In the genomic region with DNA sequence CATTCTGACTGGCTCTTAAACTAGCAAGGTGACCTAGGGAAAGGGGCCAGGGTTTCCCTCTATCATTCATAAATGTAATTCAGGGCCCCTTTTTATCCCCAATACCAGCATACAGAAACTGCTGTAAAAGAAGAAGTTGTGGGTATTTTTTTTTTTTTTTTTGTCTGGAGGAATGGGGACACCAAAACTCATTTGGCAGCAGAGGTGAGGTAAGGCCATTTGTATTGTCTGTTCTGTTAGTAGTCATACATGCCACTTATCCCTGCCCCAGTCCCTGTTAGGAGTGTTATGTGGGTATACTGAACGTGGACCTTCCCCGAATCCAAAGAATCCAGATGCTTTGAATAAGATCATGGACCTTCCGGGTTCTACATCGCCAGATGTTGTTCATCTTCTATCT, we compare ENCODE assay signal across 8 cellular contexts. TPM values are rescaled to one million over a fixed set of nuclear protein-coding genes. Genes with fewer than 3 reads are reported as not detected.
DNase-seq lines count a peak whose midpoint lies in the region; ATAC-seq, FAIRE-seq and TF ChIP-seq lines count a peak whose summit lies in the region.

No MANE protein-coding gene starts in this region.

- H3K4me2 ChIP-seq in HCT116 (ENCODE audit: low read length) (peak overlapping the region; percentile 85), skeletal muscle satellite cell (ENCODE audit: low read length) (peak overlapping the region; percentile 93)

- POLR2A ChIA-PET in HCT116 (lab: Charles Lee) = no interaction called here

- H3K9me2 ChIP-seq in HCT116 (ENCODE audit: insufficient read depth) = no peaks in the 10 kb centered on the region

- no peak overlapping the region for H2AFZ ChIP-seq in HCT116 (ENCODE audit: low read depth, low read length, poor library complexity, severe bottlenecking)

- H3K27ac ChIP-seq in HCT116 (ENCODE audit: low read depth, low read length) = no peak overlapping the region

- FAIRE-seq in HTR-8/SVneo (lab: Jason Lieb, UNC) = no peak

- H3K36me3 ChIP-seq in HCT116 (ENCODE audit: control insufficient read depth in 1 of 2, insufficient read depth in 2 of 2, low read length in 2 of 2) (peaks cover 2 to 13% of the 10 kb centered on the region in 2 experiments; a peak in 2 of 4 replicates), skeletal muscle satellite cell (ENCODE audit: insufficient read depth, low read length) (peaks cover 10% of the 10 kb centered on the region)

- CTCF ChIA-PET in HCT116 (lab: Charles Lee) = no interaction called here

- no TSS peak for BruUV-seq in HCT116 (replicated peaks; lab: Mats Ljungman, UMichigan)

- H3K9me3 ChIP-seq in HCT116 (ENCODE audit: control insufficient read depth in 1 of 2, insufficient read depth in 1 of 2, low read depth in 1 of 2, low read length in 2 of 2) (no peaks in the 10 kb centered on the region), skeletal muscle satellite cell (replicated peaks; ENCODE audit: low read length) (no peaks in the 10 kb centered on the region)

- no peak for TF ChIP-seq RAD21 in HCT116 (IDR thresholded peaks at IDR 0.05; ENCODE audit: low read depth)

- DNase-seq in HCT116 (ENCODE audit: low read depth, low spot score) = no peak
- peak; percentile 32 for DNase-seq in SIG-M5 (lab: John Stamatoyannopoulos, UW)
- no peak for DNase-seq in fibroblast of mammary gland (ENCODE audit: low read depth)
- DNase-seq in HTR-8/SVneo (ENCODE audit: insufficient read length, low spot score) = no peak

- H3K4me3 ChIP-seq in HCT116 (replicated peaks in 1 of 2; ENCODE audit: low read depth in 1 of 2, low read length in 2 of 2) (peak overlapping the region; percentile 94 to 98), fibroblast of mammary gland (ENCODE audit: control insufficient read depth, low read depth, low read length) (peak overlapping the region; percentile 80), skeletal muscle satellite cell (ENCODE audit: low read length) (peak overlapping the region; percentile 99)

- peaks cover 91% of the 10 kb centered on the region for H3K79me2 ChIP-seq in HCT116 (ENCODE audit: insufficient read depth, low read length)

- TF ChIP-seq CTCF in HCT116 (IDR thresholded peaks at IDR 0.05 in 2 of 3, conservative IDR thresholded peaks at IDR 0.05 in 1 of 3; ENCODE audit: borderline replicate concordance in 1 of 3, insufficient read depth in 1 of 3, low read depth in 2 of 3, low read length in 2 of 3) = no peak
- no peak for TF ChIP-seq CTCF in fibroblast of mammary gland (conservative IDR thresholded peaks at IDR 0.05; ENCODE audit: control insufficient read depth, insufficient read depth, low read depth, low read length)

- RAD21 ChIA-PET in HCT116 (lab: Charles Lee; ENCODE audit: low non-redundant PET in 1 of 2, low total read pairs in 2 of 2, uncharacterized antibody in 2 of 2, unreplicated experiment in 2 of 2) = no interaction called here

- H3K4me1 ChIP-seq in HCT116 (ENCODE audit: control insufficient read depth in 1 of 2, insufficient read depth in 2 of 2, low read length in 2 of 2) = peaks cover 15 to 35% of the 10 kb centered on the region in 2 experiments; a peak in 3 of 4 replicates
- H3K4me1 ChIP-seq in skeletal muscle satellite cell (ENCODE audit: control insufficient read depth, insufficient read depth, low read length) = peaks cover 60% of the 10 kb centered on the region

- intact Hi-C loops in HCT116 (cut with micrococcal nuclease) = loop anchor here (5.0 kb wide), 1 partner anchor 45 kb away; no protein-coding TSS in a partner anchor

- H3K9ac ChIP-seq in HCT116 (ENCODE audit: low read length) = peak overlapping the region; percentile 80
- H3K9ac ChIP-seq in skeletal muscle satellite cell (ENCODE audit: low read depth, low read length) = peak overlapping the region; percentile 97

- no peak for TF ChIP-seq POLR2A in HCT116 (IDR thresholded peaks at IDR 0.05; ENCODE audit: borderline replicate concordance, extremely low read depth, insufficient read depth, insufficient read length)

- H3K27me3 ChIP-seq in HCT116 (ENCODE audit: insufficient read depth, low read length) (no peaks in the 10 kb centered on the region), skeletal muscle satellite cell (ENCODE audit: control insufficient read depth, insufficient read depth, low read length) (no peaks in the 10 kb centered on the region)

- no peak for ATAC-seq in HCT116
- ATAC-seq in GM18519 (IDR thresholded peaks at IDR 0.05; ENCODE audit: low FRiP score, unreplicated experiment) = no peak
- ATAC-seq in GM21737 (IDR thresholded peaks at IDR 0.05; ENCODE audit: unreplicated experiment) = no peak
- ATAC-seq in HG03095 (IDR thresholded peaks at IDR 0.05; ENCODE audit: unreplicated experiment) = no peak

- peaks cover 27% of the 10 kb centered on the region; the same call in 1 of the 2 replicates for H4K20me1 ChIP-seq in HCT116 (ENCODE audit: insufficient read depth)

TF ChIP-seq in HCT116, 20 proteins besides CTCF, POLR2A, EP300 and RAD21:
- TF ChIP-seq POLR2AphosphoS5 (IDR thresholded peaks at IDR 0.05; ENCODE audit: low read depth, low read length) (no peak), SP1 (IDR thresholded peaks at IDR 0.05; ENCODE audit: low read depth) (no peak), SRF (IDR thresholded peaks at IDR 0.05; ENCODE audit: low read depth) (no peak), ZFX (IDR thresholded peaks at IDR 0.05) (no peak), FOSL1 (IDR thresholded peaks at IDR 0.05; ENCODE audit: low read depth) (no peak), EZH2phosphoT487 (IDR thresholded peaks at IDR 0.05; ENCODE audit: borderline replicate concordance) (no peak), EZH2 (IDR thresholded peaks at IDR 0.05) (no peak), EGR1 (IDR thresholded peaks at IDR 0.05; ENCODE audit: low read depth) (no peak), CBX3 (IDR thresholded peaks at IDR 0.05; ENCODE audit: low read depth) (no peak), JUND (IDR thresholded peaks at IDR 0.05) (no peak), YY1 (IDR thresholded peaks at IDR 0.05; ENCODE audit: extremely low read depth, insufficient replicate concordance, low read depth, low read length) (no peak), ZNF274 (IDR thresholded peaks at IDR 0.05; ENCODE audit: low read depth, low read length) (no peak)
- TF ChIP-seq, protein P1, sequence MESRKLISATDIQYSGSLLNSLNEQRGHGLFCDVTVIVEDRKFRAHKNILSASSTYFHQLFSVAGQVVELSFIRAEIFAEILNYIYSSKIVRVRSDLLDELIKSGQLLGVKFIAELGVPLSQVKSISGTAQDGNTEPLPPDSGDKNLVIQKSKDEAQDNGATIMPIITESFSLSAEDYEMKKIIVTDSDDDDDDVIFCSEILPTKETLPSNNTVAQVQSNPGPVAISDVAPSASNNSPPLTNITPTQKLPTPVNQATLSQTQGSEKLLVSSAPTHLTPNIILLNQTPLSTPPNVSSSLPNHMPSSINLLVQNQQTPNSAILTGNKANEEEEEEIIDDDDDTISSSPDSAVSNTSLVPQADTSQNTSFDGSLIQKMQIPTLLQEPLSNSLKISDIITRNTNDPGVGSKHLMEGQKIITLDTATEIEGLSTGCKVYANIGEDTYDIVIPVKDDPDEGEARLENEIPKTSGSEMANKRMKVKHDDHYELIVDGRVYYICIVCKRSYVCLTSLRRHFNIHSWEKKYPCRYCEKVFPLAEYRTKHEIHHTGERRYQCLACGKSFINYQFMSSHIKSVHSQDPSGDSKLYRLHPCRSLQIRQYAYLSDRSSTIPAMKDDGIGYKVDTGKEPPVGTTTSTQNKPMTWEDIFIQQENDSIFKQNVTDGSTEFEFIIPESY (IDR thresholded peaks at IDR 0.05; ENCODE audit: extremely low read depth, insufficient replicate concordance, low read length) = no peak
TF ChIP-seq in HCT116: peak in this region for 0.

RNA-seq across cellular contexts. Expression of a gene that starts 1.7 kb away (rescaled TPM):
- total RNA-seq in HCT116 (2021; ENCODE audit: unreplicated experiment) = 317 TPM
- 155 and 167 TPM in 2 replicates for polyA plus RNA-seq in HCT116 (2012)
- 332 and 344 TPM in 2 replicates for total RNA-seq in skeletal muscle satellite cell (2012; rRNA removed)

RNA-seq across cellular contexts. Expression of a gene that starts 1.9 kb away (rescaled TPM):
- total RNA-seq in HCT116 (2021; ENCODE audit: unreplicated experiment) = 462 TPM
- polyA plus RNA-seq in HCT116 (2012) = 286 and 296 TPM in 2 replicates
- 755 and 778 TPM in 2 replicates for total RNA-seq in skeletal muscle satellite cell (2012; rRNA removed)

RNA-seq across cellular contexts. Expression of a gene that starts 38.7 kb away (rescaled TPM):
- 49.3 TPM for total RNA-seq in HCT116 (2021; ENCODE audit: unreplicated experiment)
- polyA plus RNA-seq in HCT116 (2012) = 14.1 and 14.3 TPM in 2 replicates
- total RNA-seq in skeletal muscle satellite cell (2012; rRNA removed) = 35.4 and 40.6 TPM in 2 replicates
